In the genomic region with DNA sequence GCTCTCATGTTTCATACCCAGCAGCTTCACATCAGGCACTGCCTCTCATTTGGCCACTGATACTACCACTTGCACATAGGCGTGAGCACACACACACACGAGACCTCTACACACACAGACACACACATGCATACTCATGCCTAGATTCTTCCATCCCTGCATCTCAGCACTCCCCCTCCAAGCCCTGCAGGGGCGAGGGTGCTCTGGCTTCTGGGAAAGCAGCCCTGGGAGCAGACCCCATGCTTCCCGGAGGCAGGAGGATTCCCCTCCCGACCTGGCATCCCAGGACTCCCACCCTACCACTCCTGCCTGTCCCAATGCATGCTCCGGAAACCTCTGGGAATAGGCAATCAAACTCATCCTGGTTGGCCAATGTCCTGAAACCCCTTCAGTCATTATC, we compare ENCODE assay signal across 11 cellular contexts.
"Had no signal": no experiment of that assay in that cellular context is flagged by ENCODE, and none has a peak within 500 bp of the region (broad histone marks: within the 10 kb centered on the region; RNA-seq: fewer than 3 reads in every experiment).

No MANE protein-coding gene starts in this region.

- H3K9me3 Mint-ChIP-seq: activated CD4-positive, alpha-beta T cell treated with anti-CD3 and anti-CD28 coated beads, Interleukin-2, amount 10 ng/mL, durations not matched to agents 7 days and 5 days; activated T-cell treated with anti-CD3 and anti-CD28 coated beads, Interleukin-2, amount 50 U/mL, for 72 hours; naive thymus-derived CD4-positive, alpha-beta T cell; stimulated activated naive CD8-positive, alpha-beta T cell treated with anti-CD3 and anti-CD28 coated beads, Interleukin-15, Interleukin-2, amounts not matched to agents 100 ng/mL and 50 ng/mL, for 24 hours; T-cell had no signal

- H3K4me3 ChIP-seq: esophagus muscularis mucosa, lower lobe of right lung, SK-N-MC, upper lobe of right lung had no signal

- H3K27me3 Mint-ChIP-seq: activated CD4-positive, alpha-beta T cell treated with anti-CD3 and anti-CD28 coated beads, Interleukin-2, amount 10 ng/mL, durations not matched to agents 7 days and 5 days; stimulated activated naive CD8-positive, alpha-beta T cell treated with anti-CD3 and anti-CD28 coated beads, Interleukin-15, Interleukin-2, amounts not matched to agents 100 ng/mL and 50 ng/mL, for 24 hours had no signal

- H3K27ac Mint-ChIP-seq: activated CD4-positive, alpha-beta T cell treated with anti-CD3 and anti-CD28 coated beads, Interleukin-2, amount 10 ng/mL, durations not matched to agents 7 days and 5 days had no signal

- H3K9me3 ChIP-seq: esophagus muscularis mucosa, lower lobe of right lung, upper lobe of right lung had no signal

- H3K27me3 ChIP-seq: upper lobe of right lung had no signal

- H3K36me3 ChIP-seq: esophagus muscularis mucosa, lower lobe of right lung, upper lobe of right lung had no signal

- DNase-seq: activated CD4-positive, alpha-beta T cell treated with anti-CD3 and anti-CD28 coated beads, Interleukin-2, amount 10 ng/mL, durations not matched to agents 7 days and 5 days; activated naive CD4-positive, alpha-beta T cell treated with Interleukin-2 at 50 U/mL for 16 hours; activated T-cell treated with anti-CD3 and anti-CD28 coated beads, Interleukin-2, amount 50 U/mL, for 72 hours; lower lobe of right lung; naive thymus-derived CD4-positive, alpha-beta T cell; stimulated activated CD4-positive, alpha-beta T cell treated with anti-CD3 and anti-CD28 coated beads, Interleukin-2, amount 100 ng/mL, for 48 hours; T-cell; upper lobe of right lung had no signal

- ATAC-seq: activated T-cell treated with anti-CD3 and anti-CD28 coated beads, Interleukin-2, amount 50 U/mL, for 72 hours; lower lobe of right lung; naive thymus-derived CD4-positive, alpha-beta T cell; T-cell; upper lobe of right lung had no signal

- H3K27ac ChIP-seq: esophagus muscularis mucosa, lower lobe of right lung, SK-N-MC, upper lobe of right lung had no signal

- H3K36me3 Mint-ChIP-seq: naive thymus-derived CD4-positive, alpha-beta T cell; T-cell had no signal

- H3K4me3 Mint-ChIP-seq: activated CD4-positive, alpha-beta T cell treated with anti-CD3 and anti-CD28 coated beads, Interleukin-2, amount 10 ng/mL, durations not matched to agents 7 days and 5 days; activated T-cell treated with anti-CD3 and anti-CD28 coated beads, Interleukin-2, amount 50 U/mL, for 72 hours; naive thymus-derived CD4-positive, alpha-beta T cell; stimulated activated naive CD8-positive, alpha-beta T cell treated with anti-CD3 and anti-CD28 coated beads, Interleukin-15, Interleukin-2, amounts not matched to agents 100 ng/mL and 50 ng/mL, for 24 hours; T-cell had no signal
